In genomic region chr14:103109789-103110415, GRCh38 we compare ENCODE assay signal across 7 cellular contexts. TPM values are rescaled to one million over a fixed set of nuclear protein-coding genes. Genes with fewer than 3 reads are reported as not detected.
DNase-seq lines count a peak whose midpoint lies in the region; ATAC-seq and TF ChIP-seq lines count a peak whose summit lies in the region.
"Had no signal": no experiment of that assay in that cellular context is flagged by ENCODE, and none has a peak within 500 bp of the region (broad histone marks: within the 10 kb centered on the region; RNA-seq: fewer than 3 reads in every experiment).

No MANE protein-coding gene starts in this region.

- peak overlapping the region; percentile 71 for H3K27ac Mint-ChIP-seq in osteocyte (ENCODE audit: unreplicated experiment)
- H3K27ac Mint-ChIP-seq in naive thymus-derived CD4-positive, alpha-beta T cell = no peak overlapping the region
- H3K27ac Mint-ChIP-seq: activated naive CD8-positive, alpha-beta T cell had no signal

- no peaks in the 10 kb centered on the region for H3K27me3 Mint-ChIP-seq in osteocyte (ENCODE audit: unreplicated experiment)
- peaks cover 8 to 24% (median 10%) of the 10 kb centered on the region in 5 donors for H3K27me3 Mint-ChIP-seq in naive thymus-derived CD4-positive, alpha-beta T cell

- H3K27ac ChIP-seq in naive thymus-derived CD4-positive, alpha-beta T cell (ENCODE audit: low read depth, low read length) = no peak overlapping the region

- no peaks in the 10 kb centered on the region for H3K36me3 Mint-ChIP-seq in osteocyte (ENCODE audit: unreplicated experiment)
- H3K36me3 Mint-ChIP-seq in naive thymus-derived CD4-positive, alpha-beta T cell = no peaks in the 10 kb centered on the region
- H3K36me3 Mint-ChIP-seq: activated naive CD8-positive, alpha-beta T cell had no signal

- no peaks in the 10 kb centered on the region for H3K36me3 ChIP-seq in naive thymus-derived CD4-positive, alpha-beta T cell (ENCODE audit: control insufficient read depth in 2 of 3, insufficient read depth in 3 of 3, low read length in 3 of 3)

- no peak for TF ChIP-seq CTCF in HFF-Myc (IDR thresholded peaks at IDR 0.05; ENCODE audit: low read depth, low read length, missing control alignments)
- TF ChIP-seq CTCF in choroid plexus epithelial cell (conservative IDR thresholded peaks at IDR 0.05; ENCODE audit: low read depth, low read length) = no peak
- TF ChIP-seq CTCF in osteocyte (IDR thresholded peaks at IDR 0.05) = no peak

- peak overlapping the region; percentile 38 for H3K4me3 Mint-ChIP-seq in osteocyte (ENCODE audit: unreplicated experiment)
- H3K4me3 Mint-ChIP-seq in naive thymus-derived CD4-positive, alpha-beta T cell = no peak overlapping the region
- H3K4me3 Mint-ChIP-seq: activated naive CD8-positive, alpha-beta T cell had no signal

- CTCF ChIA-PET in naive thymus-derived CD4-positive, alpha-beta T cell (lab: Charles Lee) = no interaction called here

- POLR2A ChIA-PET in naive thymus-derived CD4-positive, alpha-beta T cell (lab: Charles Lee) = no interaction called here

- H3K4me1 Mint-ChIP-seq in osteocyte (ENCODE audit: unreplicated experiment) = peaks cover 28% of the 10 kb centered on the region
- H3K4me1 Mint-ChIP-seq in naive thymus-derived CD4-positive, alpha-beta T cell = peaks cover 0 to 15% (median 10%) of the 10 kb centered on the region in 7 donors

- intact Hi-C loops in naive thymus-derived CD4-positive, alpha-beta T cell (cut with micrococcal nuclease) = no loop called here

- no peaks in the 10 kb centered on the region for H3K27me3 ChIP-seq in naive thymus-derived CD4-positive, alpha-beta T cell (ENCODE audit: control insufficient read depth in 2 of 2, insufficient read depth in 2 of 2, low read length in 2 of 2)

- ATAC-seq in naive thymus-derived CD4-positive, alpha-beta T cell = no peak
- ATAC-seq in HG02759 (IDR thresholded peaks at IDR 0.05; ENCODE audit: unreplicated experiment) = no peak

- no peaks in the 10 kb centered on the region for H3K9me3 Mint-ChIP-seq in osteocyte (ENCODE audit: unreplicated experiment)
- no peaks in the 10 kb centered on the region for H3K9me3 Mint-ChIP-seq in naive thymus-derived CD4-positive, alpha-beta T cell

- H3K4me1 ChIP-seq in naive thymus-derived CD4-positive, alpha-beta T cell (ENCODE audit: control insufficient read depth in 2 of 2, insufficient read depth in 2 of 2, low read length in 2 of 2) = peaks cover 0 to 3% of the 10 kb centered on the region in 2 donors

- no peak overlapping the region for H3K4me3 ChIP-seq in HFF-Myc (replicated peaks; ENCODE audit: low read depth, low read length)
- no peak overlapping the region for H3K4me3 ChIP-seq in choroid plexus epithelial cell (ENCODE audit: low read depth, low read length)
- H3K4me3 ChIP-seq in naive thymus-derived CD4-positive, alpha-beta T cell (ENCODE audit: low read length) = no peak overlapping the region

- DNase-seq in HFF-Myc (ENCODE audit: extremely low read depth, low read depth) (peak; percentile 29), choroid plexus epithelial cell (ENCODE audit: low read depth) (peak; percentile 71), osteocyte (ENCODE audit: extremely low spot score, unreplicated experiment) (no peak), NCI-H2081 treated with DMSO at 0.1 percent for 48 hours (lab: John Stamatoyannopoulos, UW) (no peak)
- no peak for DNase-seq in naive thymus-derived CD4-positive, alpha-beta T cell

- H3K9me3 ChIP-seq in naive thymus-derived CD4-positive, alpha-beta T cell (ENCODE audit: control insufficient read depth in 2 of 3, low read length in 3 of 3) = no peaks in the 10 kb centered on the region

RNA-seq across cellular contexts. Expression of gene TNFAIP2, which starts 13.4 kb away (rescaled TPM):
- total RNA-seq in osteocyte = 1.3 and 2.9 TPM in 2 replicates
- total RNA-seq in naive thymus-derived CD4-positive, alpha-beta T cell = 100 to 1,000 TPM in 1 of 5 experiments, 10 to 100 TPM in 1, 1 to 10 TPM in 3; 1.1 to 309 (median 5.5) TPM
- polyA plus RNA-seq in naive thymus-derived CD4-positive, alpha-beta T cell = not detected

RNA-seq across cellular contexts. Expression of gene EXOC3L4, which starts 15.4 kb away (rescaled TPM):
- 0.86 TPM in 1 of 2 replicates, not detected in the other for total RNA-seq in osteocyte
- not detected for total RNA-seq in naive thymus-derived CD4-positive, alpha-beta T cell
- polyA plus RNA-seq in naive thymus-derived CD4-positive, alpha-beta T cell = not detected

RNA-seq across cellular contexts. Expression of gene LBHD2, which starts 25.9 kb away (rescaled TPM):
- not detected in 2 replicates for total RNA-seq in osteocyte
- not detected for total RNA-seq in naive thymus-derived CD4-positive, alpha-beta T cell
- not detected for polyA plus RNA-seq in naive thymus-derived CD4-positive, alpha-beta T cell

RNA-seq across cellular contexts. Expression of gene CDC42BPB, which starts 52.6 kb away (rescaled TPM):
- total RNA-seq in osteocyte = 99.0 and 102 TPM in 2 replicates
- total RNA-seq in naive thymus-derived CD4-positive, alpha-beta T cell = 10 to 100 TPM in 1 of 5 experiments, 1 to 10 TPM in 3, under 1 TPM in 1; 0.87 to 16.0 (median 5.5) TPM
- under 1 TPM; 0.34 to 0.43 TPM for polyA plus RNA-seq in naive thymus-derived CD4-positive, alpha-beta T cell

Comparison
In these comparisons a context has a peak if more than half of its experiments do, and no peak if none do; other contexts are left out.
1. DNase-seq: peak in HFF-Myc (single experiment) and choroid plexus epithelial cell (single experiment); none in osteocyte (single experiment), naive thymus-derived CD4-positive, alpha-beta T cell (0 of 9) and NCI-H2081 treated with DMSO at 0.1 percent for 48 hours (single experiment).